ENCODE assay signal across 1 cellular context in genomic region chr11:61532136-61533038, GRCh38.
TF ChIP-seq lines count a peak whose summit lies in the region.

No MANE protein-coding gene starts in this region.

TF ChIP-seq in K562, 482 proteins besides CTCF, POLR2A, EP300 and RAD21 (continued from another document and continues in another):
- TF ChIP-seq AFF4 (CRISPR knock-in tag; IDR thresholded peaks at IDR 0.05) (no peak), THRB (CRISPR knock-in tag; conservative IDR thresholded peaks at IDR 0.05) (no peak), NR2C2 (CRISPR knock-in tag; IDR thresholded peaks at IDR 0.05) (no peak), NR2C2 (tag; IDR thresholded peaks at IDR 0.05) (no peak), RBM17 (IDR thresholded peaks at IDR 0.05; ENCODE audit: borderline replicate concordance, low read depth, low read length) (no peak), YBX1 (IDR thresholded peaks at IDR 0.05) (no peak), XRCC5 (IDR thresholded peaks at IDR 0.05; ENCODE audit: low read depth, low read length) (0 out of 2 replicates have a peak, but pooled peaks have one; percentile 65), MBD1 (CRISPR knock-in tag; IDR thresholded peaks at IDR 0.05) (no peak), ZNF212 (CRISPR knock-in tag; IDR thresholded peaks at IDR 0.05) (no peak), STAG1 (CRISPR knock-in tag; IDR thresholded peaks at IDR 0.05; ENCODE audit: borderline replicate concordance) (peak; percentile 44; the same call in 1 of the 2 replicates), ZC3H8 (IDR thresholded peaks at IDR 0.05) (no peak), NBN (IDR thresholded peaks at IDR 0.05; ENCODE audit: low read depth) (no peak), PHB (CRISPR knock-in tag; IDR thresholded peaks at IDR 0.05) (no peak), SMAD3 (CRISPR knock-in tag; conservative IDR thresholded peaks at IDR 0.05) (no peak), ZNF184 (CRISPR knock-in tag; IDR thresholded peaks at IDR 0.05) (no peak), ZNF175 (CRISPR knock-in tag; IDR thresholded peaks at IDR 0.05; ENCODE audit: low read depth) (no peak), MIER1 (IDR thresholded peaks at IDR 0.05; ENCODE audit: low read depth) (no peak), ZNF316 (IDR thresholded peaks at IDR 0.05) (no peak), SMC3 (conservative IDR thresholded peaks at IDR 0.05; ENCODE audit: insufficient read depth, low read depth, low read length) (peak; percentile 60), ZMIZ1 (IDR thresholded peaks at IDR 0.05; ENCODE audit: low read depth in 2 of 2, low read length in 2 of 2) (no peak), ZNF830 (CRISPR knock-in tag; IDR thresholded peaks at IDR 0.05) (no peak), ZNF740 (CRISPR knock-in tag; IDR thresholded peaks at IDR 0.05) (no peak), ZNF740 (tag; IDR thresholded peaks at IDR 0.05) (no peak), CBFB (CRISPR knock-in tag; IDR thresholded peaks at IDR 0.05) (no peak), HMGXB4 (CRISPR knock-in tag; IDR thresholded peaks at IDR 0.05) (no peak), ZNF551 (CRISPR knock-in tag; IDR thresholded peaks at IDR 0.05) (no peak), NR0B1 (IDR thresholded peaks at IDR 0.05; ENCODE audit: partially characterized antibody) (no peak), TFAP4 (CRISPR knock-in tag; IDR thresholded peaks at IDR 0.05; ENCODE audit: borderline replicate concordance) (peak; percentile 36; the same call in 1 of the 2 replicates), ZNF436 (CRISPR knock-in tag; IDR thresholded peaks at IDR 0.05) (no peak), ASH1L (IDR thresholded peaks at IDR 0.05; ENCODE audit: borderline replicate concordance, low read depth, partially characterized antibody) (no peak), SLC30A9 (CRISPR knock-in tag; IDR thresholded peaks at IDR 0.05) (no peak), MECOM (CRISPR knock-in tag; IDR thresholded peaks at IDR 0.05) (no peak), ATF7 (IDR thresholded peaks at IDR 0.05) (no peak), DEAF1 (CRISPR knock-in tag; IDR thresholded peaks at IDR 0.05) (0 out of 2 replicates have a peak, but pooled peaks have one; percentile 21), NCOA2 (IDR thresholded peaks at IDR 0.05; ENCODE audit: partially characterized antibody in 2 of 2) (no peak), PCBP1 (IDR thresholded peaks at IDR 0.05; ENCODE audit: low read depth, low read length, poor library complexity, severe bottlenecking) (no peak), POLR2AphosphoS5 (IDR thresholded peaks at IDR 0.05; ENCODE audit: control insufficient read depth, insufficient read depth, low read depth, low read length) (no peak), PURB (CRISPR knock-in tag; IDR thresholded peaks at IDR 0.05; ENCODE audit: low read depth) (no peak), KLF16 (IDR thresholded peaks at IDR 0.05) (peak; percentile 63), RBFOX2 (IDR thresholded peaks at IDR 0.05; ENCODE audit: low read depth, low read length) (no peak), ETV5 (CRISPR knock-in tag; IDR thresholded peaks at IDR 0.05; ENCODE audit: low read depth) (no peak), KDM1A (IDR thresholded peaks at IDR 0.05) (no peak), ERF (CRISPR knock-in tag; IDR thresholded peaks at IDR 0.05) (no peak), ZNF239 (CRISPR knock-in tag; IDR thresholded peaks at IDR 0.05) (no peak), U2AF2 (optimal IDR thresholded peaks at IDR 0.05; ENCODE audit: low read depth, low read length) (no peak), SIN3B (IDR thresholded peaks at IDR 0.05; ENCODE audit: low read depth) (no peak), RFX1 (IDR thresholded peaks at IDR 0.05) (no peak; the same call in 1 of the 2 replicates), ZNF165 (CRISPR knock-in tag; IDR thresholded peaks at IDR 0.05; ENCODE audit: borderline replicate concordance) (no peak), U2AF1 (optimal IDR thresholded peaks at IDR 0.05; ENCODE audit: low read depth, low read length) (no peak), ZSCAN29 (IDR thresholded peaks at IDR 0.05) (no peak), STAT5A (IDR thresholded peaks at IDR 0.05; ENCODE audit: borderline replicate concordance, low read length) (no peak), PREB (CRISPR knock-in tag; IDR thresholded peaks at IDR 0.05) (no peak), JUNB (CRISPR knock-in tag; conservative IDR thresholded peaks at IDR 0.05) (no peak), CHD4 (IDR thresholded peaks at IDR 0.05; ENCODE audit: insufficient read depth, insufficient replicate concordance, low read depth, low read length, poor library complexity, severe bottlenecking) (no peak), PCBP2 (IDR thresholded peaks at IDR 0.05; ENCODE audit: low read depth, low read length, poor library complexity, severe bottlenecking) (no peak)
